In genomic region chr11:75768112-75768908, GRCh38 we compare ENCODE assay signal across 8 cellular contexts. TPM values are rescaled to one million over a fixed set of nuclear protein-coding genes. Genes with fewer than 3 reads are reported as not detected.
DNase-seq lines count a peak whose midpoint lies in the region; ATAC-seq and TF ChIP-seq lines count a peak whose summit lies in the region.

A gene with protein sequence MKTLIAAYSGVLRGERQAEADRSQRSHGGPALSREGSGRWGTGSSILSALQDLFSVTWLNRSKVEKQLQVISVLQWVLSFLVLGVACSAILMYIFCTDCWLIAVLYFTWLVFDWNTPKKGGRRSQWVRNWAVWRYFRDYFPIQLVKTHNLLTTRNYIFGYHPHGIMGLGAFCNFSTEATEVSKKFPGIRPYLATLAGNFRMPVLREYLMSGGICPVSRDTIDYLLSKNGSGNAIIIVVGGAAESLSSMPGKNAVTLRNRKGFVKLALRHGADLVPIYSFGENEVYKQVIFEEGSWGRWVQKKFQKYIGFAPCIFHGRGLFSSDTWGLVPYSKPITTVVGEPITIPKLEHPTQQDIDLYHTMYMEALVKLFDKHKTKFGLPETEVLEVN (plus strand): TSS chr11:75768778. CDS start chr11:75768992, 214 bp downstream.

- in situ Hi-C loops in GM13977 (cut with MboI; ENCODE audit: low pct_unique_long_range_greater_than_20kb, low sequenced_read_pairs, unreplicated experiment), result no loop called here

- TF ChIP-seq CTCF in GM13977 (IDR thresholded peaks at IDR 0.05; ENCODE audit: extremely low read depth, insufficient read depth, missing control alignments), result peak; percentile 36

- ATAC-seq in HG02885 (IDR thresholded peaks at IDR 0.05; ENCODE audit: poor library complexity, unreplicated experiment), result peak; percentile 79
- peak; percentile 83 for ATAC-seq in sciatic nerve

- DNase-seq in GM13977 (ENCODE audit: low spot score) (peak; percentile 94), NCI-H146 treated with DMSO at 0.1 percent for 48 hours (lab: John Stamatoyannopoulos, UW; ENCODE audit: unreplicated experiment) (peak; percentile 77), T-helper 1 cell (peak; percentile 43 to 81 (median 49)), amniotic epithelial cell (ENCODE audit: low read depth) (peak; percentile 41), hepatic stellate cell (ENCODE audit: low spot score) (peak; percentile 60), sciatic nerve (ENCODE audit: low spot score) (peak; percentile 79)
- DNase-seq in NK-92 treated with Interleukin-12 subunit alpha and Interleukin-12 subunit beta, amount 100 ng/mL, for 24 hours (lab: John Stamatoyannopoulos, UW), result no peak

- intact Hi-C loops in sciatic nerve (cut with DNase I), result no loop called here

RNA-seq across cellular contexts. Expression of the gene that starts here (rescaled TPM):
- 20.3 TPM for total RNA-seq in sciatic nerve
